1 cellular context compared by ENCODE assay signal in the genomic region with DNA sequence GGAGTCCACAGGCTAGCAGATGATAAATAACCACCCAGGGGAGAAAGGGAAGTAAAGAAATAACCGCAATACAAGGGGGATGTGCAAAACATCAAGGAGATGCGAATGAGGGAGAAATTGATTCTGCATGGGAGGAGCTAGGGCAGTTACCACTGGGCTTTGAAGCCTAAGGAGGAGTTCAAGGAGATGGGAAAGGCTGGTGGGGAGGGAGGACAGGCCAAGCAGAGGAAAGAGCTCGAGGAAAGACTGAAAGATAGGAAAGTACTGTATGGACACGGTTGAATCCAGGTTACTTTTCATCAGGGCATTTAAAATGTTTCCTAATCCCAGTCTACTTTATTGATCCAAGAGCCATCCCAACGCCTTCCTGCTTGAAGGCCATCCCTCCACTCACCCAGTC.
TF ChIP-seq lines count a peak whose summit lies in the region.

No MANE protein-coding gene starts in this region.

TF ChIP-seq in IMR-90, 13 proteins besides CTCF, POLR2A, EP300 and RAD21 (continued from another document):
- TF ChIP-seq FOS (IDR thresholded peaks at IDR 0.05; ENCODE audit: low read depth, low read length), result no peak
- no peak for TF ChIP-seq RCOR1 (IDR thresholded peaks at IDR 0.05; ENCODE audit: insufficient replicate concordance, low read length)
- TF ChIP-seq, protein P1, sequence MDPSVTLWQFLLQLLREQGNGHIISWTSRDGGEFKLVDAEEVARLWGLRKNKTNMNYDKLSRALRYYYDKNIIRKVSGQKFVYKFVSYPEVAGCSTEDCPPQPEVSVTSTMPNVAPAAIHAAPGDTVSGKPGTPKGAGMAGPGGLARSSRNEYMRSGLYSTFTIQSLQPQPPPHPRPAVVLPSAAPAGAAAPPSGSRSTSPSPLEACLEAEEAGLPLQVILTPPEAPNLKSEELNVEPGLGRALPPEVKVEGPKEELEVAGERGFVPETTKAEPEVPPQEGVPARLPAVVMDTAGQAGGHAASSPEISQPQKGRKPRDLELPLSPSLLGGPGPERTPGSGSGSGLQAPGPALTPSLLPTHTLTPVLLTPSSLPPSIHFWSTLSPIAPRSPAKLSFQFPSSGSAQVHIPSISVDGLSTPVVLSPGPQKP (IDR thresholded peaks at IDR 0.05; ENCODE audit: borderline replicate concordance, low read depth, low read length), result no peak
- TF ChIP-seq RFX5 (IDR thresholded peaks at IDR 0.05; ENCODE audit: low read depth, low read length), result no peak
- TF ChIP-seq MXI1 (IDR thresholded peaks at IDR 0.05; ENCODE audit: borderline replicate concordance, low read depth, low read length), result no peak
- no peak for TF ChIP-seq NFE2L2 (IDR thresholded peaks at IDR 0.05; ENCODE audit: low read depth, low read length)
- TF ChIP-seq CHD1 (IDR thresholded peaks at IDR 0.05; ENCODE audit: low read depth, low read length), result no peak
- TF ChIP-seq BHLHE40 (IDR thresholded peaks at IDR 0.05; ENCODE audit: low read depth, low read length), result no peak
- TF ChIP-seq CEBPB (IDR thresholded peaks at IDR 0.05; ENCODE audit: low read depth, low read length), result no peak
- no peak for TF ChIP-seq MAZ (IDR thresholded peaks at IDR 0.05; ENCODE audit: borderline replicate concordance, low read depth, low read length)
